In genomic region chr5:69369369-69370121, GRCh38 we compare ENCODE assay signal across 1 cellular context.
A peak's percentile ranks its signal among the peaks of the same experiment; 100 is the strongest.
TF ChIP-seq lines count a peak whose summit lies in the region.

Gene AK6 (minus strand): TSS chr5:69369520. CDS start chr5:69369490, 30 bp downstream.
Gene RAD17 (plus strand): TSS chr5:69369818. CDS start chr5:69372209, 2,391 bp downstream.
Gene TAF9 (minus strand): TSS chr5:69369520. CDS start chr5:69365737, 3,783 bp downstream.

TF ChIP-seq in HepG2, 621 proteins besides CTCF, POLR2A, EP300 and RAD21 (continued from another document and continues in another):
- TF ChIP-seq ZUFSP (CRISPR knock-in tag; IDR thresholded peaks at IDR 0.05; ENCODE audit: borderline replicate concordance) (no peak), MEF2D (CRISPR knock-in tag; IDR thresholded peaks at IDR 0.05) (no peak), KDM5B (CRISPR knock-in tag; IDR thresholded peaks at IDR 0.05; ENCODE audit: borderline replicate concordance) (peak; percentile 91; the same call in 1 of the 2 replicates), ZNF136 (CRISPR knock-in tag; IDR thresholded peaks at IDR 0.05; ENCODE audit: low read depth) (0 out of 2 replicates have a peak, but pooled peaks have one; percentile 57), KLF9 (CRISPR knock-in tag; IDR thresholded peaks at IDR 0.05; ENCODE audit: low read depth) (peak; percentile 76; the same call in 1 of the 2 replicates), IRX3 (CRISPR knock-in tag; IDR thresholded peaks at IDR 0.05; ENCODE audit: borderline replicate concordance, low read depth) (peak; percentile 75; the same call in 1 of the 2 replicates), ZNF121 (CRISPR knock-in tag; IDR thresholded peaks at IDR 0.05) (no peak), ZBTB43 (CRISPR knock-in tag; conservative IDR thresholded peaks at IDR 0.05) (peak; percentile 48; the same call in 1 of the 2 replicates), EEA1 (CRISPR knock-in tag; IDR thresholded peaks at IDR 0.05; ENCODE audit: borderline replicate concordance) (peak; percentile 60; the same call in 1 of the 2 replicates), SP2 (CRISPR knock-in tag; IDR thresholded peaks at IDR 0.05) (peak; percentile 58; the same call in 1 of the 2 replicates), MXI1 (IDR thresholded peaks at IDR 0.05; ENCODE audit: borderline replicate concordance, low read depth, low read length) (peak; percentile 80; the same call in 2 of the 3 replicates), ZGPAT (CRISPR knock-in tag; IDR thresholded peaks at IDR 0.05) (peak; percentile 91), AKAP8 (CRISPR knock-in tag; IDR thresholded peaks at IDR 0.05) (peak; percentile 50; the same call in 1 of the 2 replicates), CENPX (CRISPR knock-in tag; IDR thresholded peaks at IDR 0.05) (no peak), RARG (CRISPR knock-in tag; IDR thresholded peaks at IDR 0.05; ENCODE audit: low read depth) (0 out of 2 replicates have a peak, but pooled peaks have one; percentile 79), KMT2A (CRISPR knock-in tag; IDR thresholded peaks at IDR 0.05) (peak; percentile 87), RBAK (CRISPR knock-in tag; IDR thresholded peaks at IDR 0.05) (no peak), ZNF704 (CRISPR knock-in tag; IDR thresholded peaks at IDR 0.05; ENCODE audit: borderline replicate concordance) (peak; percentile 90), ZNF597 (CRISPR knock-in tag; IDR thresholded peaks at IDR 0.05) (no peak), ZNF205 (CRISPR knock-in tag; IDR thresholded peaks at IDR 0.05) (0 out of 2 replicates have a peak, but pooled peaks have one; percentile 35), AGO1 (IDR thresholded peaks at IDR 0.05; ENCODE audit: low read depth, low read length, poor library complexity, severe bottlenecking) (no peak), SRSF1 (optimal IDR thresholded peaks at IDR 0.05; ENCODE audit: low read depth, low read length) (peak; percentile 44), ZNF335 (CRISPR knock-in tag; IDR thresholded peaks at IDR 0.05) (peak; percentile 100), KDM2A (CRISPR knock-in tag; IDR thresholded peaks at IDR 0.05; ENCODE audit: borderline replicate concordance, low read depth) (peak; percentile 87), ZBTB3 (CRISPR knock-in tag; IDR thresholded peaks at IDR 0.05; ENCODE audit: borderline replicate concordance, low read depth) (peak; percentile 96), ZSCAN31 (CRISPR knock-in tag; IDR thresholded peaks at IDR 0.05; ENCODE audit: low read depth) (peak; percentile 96), ZNF782 (CRISPR knock-in tag; IDR thresholded peaks at IDR 0.05; ENCODE audit: borderline replicate concordance) (peak; percentile 32; the same call in 1 of the 2 replicates), ZFP90 (CRISPR knock-in tag; IDR thresholded peaks at IDR 0.05; ENCODE audit: borderline replicate concordance) (peak; percentile 48), TAF15 (IDR thresholded peaks at IDR 0.05; ENCODE audit: low read depth, low read length, poor library complexity, severe bottlenecking) (peak; percentile 84), ZNF44 (CRISPR knock-in tag; IDR thresholded peaks at IDR 0.05) (0 out of 2 replicates have a peak, but pooled peaks have one; percentile 33), SRY (CRISPR knock-in tag; IDR thresholded peaks at IDR 0.05) (peak; percentile 75; the same call in 1 of the 2 replicates), AGO2 (optimal IDR thresholded peaks at IDR 0.05; ENCODE audit: low read depth, low read length) (peak; percentile 77), ZNF761 (CRISPR knock-in tag; conservative IDR thresholded peaks at IDR 0.05) (peak; percentile 70; the same call in 1 of the 2 replicates), ZNF329 (CRISPR knock-in tag; IDR thresholded peaks at IDR 0.05; ENCODE audit: low read depth) (no peak; the same call in 1 of the 2 replicates), TFAP4 (IDR thresholded peaks at IDR 0.05; ENCODE audit: borderline replicate concordance, low read depth) (0 out of 2 replicates have a peak, but pooled peaks have one; percentile 56), POLR2G (IDR thresholded peaks at IDR 0.05; ENCODE audit: low read depth, low read length) (peak; percentile 92), PRDM4 (CRISPR knock-in tag; IDR thresholded peaks at IDR 0.05; ENCODE audit: borderline replicate concordance) (no peak), HOXD1 (CRISPR knock-in tag; IDR thresholded peaks at IDR 0.05) (peak; percentile 82), REPIN1 (CRISPR knock-in tag; IDR thresholded peaks at IDR 0.05; ENCODE audit: borderline replicate concordance, low read depth) (peak; percentile 83), NFYC (CRISPR knock-in tag; IDR thresholded peaks at IDR 0.05) (0 out of 2 replicates have a peak, but pooled peaks have one; percentile 10), ZNF280B (CRISPR knock-in tag; IDR thresholded peaks at IDR 0.05; ENCODE audit: borderline replicate concordance) (peak; percentile 53; the same call in 1 of the 2 replicates), MAX (IDR thresholded peaks at IDR 0.05) (peak; percentile 93), ZNF563 (CRISPR knock-in tag; IDR thresholded peaks at IDR 0.05) (peak; percentile 94), ZNF550 (CRISPR knock-in tag; IDR thresholded peaks at IDR 0.05; ENCODE audit: borderline replicate concordance) (no peak), SAFB2 (CRISPR knock-in tag; IDR thresholded peaks at IDR 0.05; ENCODE audit: borderline replicate concordance, low read depth) (peak; percentile 97), ZFYVE20 (CRISPR knock-in tag; IDR thresholded peaks at IDR 0.05; ENCODE audit: borderline replicate concordance, low read depth) (no peak), POGK (CRISPR knock-in tag; conservative IDR thresholded peaks at IDR 0.05) (peak; percentile 68; the same call in 1 of the 2 replicates), ATF2 (CRISPR knock-in tag; IDR thresholded peaks at IDR 0.05) (peak; percentile 79), ZNF350 (CRISPR knock-in tag; IDR thresholded peaks at IDR 0.05; ENCODE audit: borderline replicate concordance, low read depth) (peak; percentile 82), NCOR1 (IDR thresholded peaks at IDR 0.05; ENCODE audit: borderline replicate concordance, low read length) (peak; percentile 62; the same call in 1 of the 2 replicates), POGZ (CRISPR knock-in tag; IDR thresholded peaks at IDR 0.05) (peak; percentile 89)
